In genomic region chr14:54881761-54882401, GRCh38 we compare ENCODE assay signal across 8 cellular contexts. TPM values are rescaled to one million over a fixed set of nuclear protein-coding genes. Genes with fewer than 3 reads are reported as not detected.
DNase-seq lines count a peak whose midpoint lies in the region; ATAC-seq, FAIRE-seq and TF ChIP-seq lines count a peak whose summit lies in the region.

No MANE protein-coding gene starts in this region.

- H3K4me3 ChIP-seq in GM23248 (peak overlapping the region; percentile 74), OCI-LY1 (ENCODE audit: low read depth, low read length, poor library complexity, severe bottlenecking) (peak overlapping the region; percentile 55), endocrine pancreas (ENCODE audit: control insufficient read depth, insufficient read depth, low read length) (peak overlapping the region; percentile 90), ovary (peak overlapping the region; percentile 22)

- H3F3A ChIP-seq in GM23248 (ENCODE audit: insufficient read depth) (peaks cover 11% of the 10 kb centered on the region; the same call in 1 of the 2 replicates), OCI-LY1 (ENCODE audit: insufficient read depth, low read length) (no peaks in the 10 kb centered on the region)

- H3K79me2 ChIP-seq in GM23248 (ENCODE audit: insufficient read depth) (no peaks in the 10 kb centered on the region), OCI-LY1 (ENCODE audit: insufficient read depth, low read length) (no peaks in the 10 kb centered on the region)

- H3K9ac ChIP-seq in GM23248, result peak overlapping the region; percentile 70
- H3K9ac ChIP-seq in OCI-LY1 (ENCODE audit: low read length), result peak overlapping the region; percentile 38
- peak overlapping the region; percentile 51 for H3K9ac ChIP-seq in endocrine pancreas (ENCODE audit: control insufficient read depth, insufficient read depth, low read length)

- TF ChIP-seq POLR2A in GM12891 (IDR thresholded peaks at IDR 0.05; ENCODE audit: low read depth, low read length) (peak; percentile 5; the same call in 1 of the 2 replicates), ovary (IDR thresholded peaks at IDR 0.05) (no peak)

- H3K9me3 ChIP-seq in GM23248 (ENCODE audit: low read depth) (no peaks in the 10 kb centered on the region), OCI-LY1 (ENCODE audit: low read length) (no peaks in the 10 kb centered on the region), endocrine pancreas (ENCODE audit: control insufficient read depth, low read length) (no peaks in the 10 kb centered on the region), ovary (no peaks in the 10 kb centered on the region)

- no peaks in the 10 kb centered on the region for H3K27me3 ChIP-seq in GM23248 (replicated peaks; ENCODE audit: insufficient read depth)
- no peaks in the 10 kb centered on the region for H3K27me3 ChIP-seq in OCI-LY1 (ENCODE audit: insufficient read depth, low read length)
- no peaks in the 10 kb centered on the region for H3K27me3 ChIP-seq in endocrine pancreas (ENCODE audit: control insufficient read depth, insufficient read depth, low read length)
- no peaks in the 10 kb centered on the region for H3K27me3 ChIP-seq in ovary

- no peak for TF ChIP-seq EP300 in ovary (IDR thresholded peaks at IDR 0.05)

- H3K9me2 ChIP-seq in GM23248 (ENCODE audit: insufficient read depth) (no peaks in the 10 kb centered on the region), OCI-LY1 (ENCODE audit: low read depth, low read length) (no peaks in the 10 kb centered on the region)

- 1 to 4% methylated on average over 5 of the region's 5 CpGs for WGBS in GM23248 (ENCODE audit: low coverage in 1 of 2, low lambda C conversion rate in 2 of 2, missing lambda C conversion rate in 2 of 2), 2 experiments
- WGBS in ovary, 3 donors, result 2 to 3% (median 3%) methylated on average over 5 of the region's 5 CpGs

- H3K36me3 ChIP-seq in GM23248 (ENCODE audit: low read depth), result no peaks in the 10 kb centered on the region
- H3K36me3 ChIP-seq in OCI-LY1 (ENCODE audit: insufficient read depth, low read length), result no peaks in the 10 kb centered on the region
- H3K36me3 ChIP-seq in endocrine pancreas (ENCODE audit: control insufficient read depth, insufficient read depth, low read length), result no peaks in the 10 kb centered on the region
- no peaks in the 10 kb centered on the region for H3K36me3 ChIP-seq in ovary

- H4K20me1 ChIP-seq in GM23248 (ENCODE audit: insufficient read depth) (no peaks in the 10 kb centered on the region), OCI-LY1 (ENCODE audit: insufficient read depth, low read length) (no peaks in the 10 kb centered on the region)

- H2AFZ ChIP-seq in GM23248, result peak overlapping the region; percentile 80
- peak overlapping the region; percentile 15 for H2AFZ ChIP-seq in OCI-LY1 (ENCODE audit: low read length)

- intact Hi-C loops in ovary (cut with DNase I), result no loop called here

- peak overlapping the region; percentile 66 for H3K27ac ChIP-seq in GM23248
- peak overlapping the region; percentile 55 for H3K27ac ChIP-seq in OCI-LY1 (ENCODE audit: low read depth, low read length, poor library complexity, severe bottlenecking)
- H3K27ac ChIP-seq in ovary, result peak overlapping the region in 1 of 2 donors; percentile 58

- H3K4me2 ChIP-seq in GM23248 (ENCODE audit: unreplicated experiment) (peak overlapping the region; percentile 78), OCI-LY1 (ENCODE audit: low read length) (peak overlapping the region; percentile 76)

- ATAC-seq in GM18870 (IDR thresholded peaks at IDR 0.05; ENCODE audit: unreplicated experiment), result no peak

- no peak for DNase-seq in GM12891 (ENCODE audit: insufficient read length, low spot score)
- DNase-seq in GM23248, result peak; percentile 76
- DNase-seq in ovary, result no peak
- DNase-seq in COLO668 (lab: John Stamatoyannopoulos, UW; ENCODE audit: unreplicated experiment), result no peak
- DNase-seq in amniotic stem cell (lab: John Stamatoyannopoulos, UW), result no peak

- no peak for TF ChIP-seq CTCF in OCI-LY1 (IDR thresholded peaks at IDR 0.05; ENCODE audit: low read length)
- no peak for TF ChIP-seq CTCF in ovary (IDR thresholded peaks at IDR 0.05)

- FAIRE-seq in GM12891 (lab: Jason Lieb, UNC), result no peak

- peaks cover 3% of the 10 kb centered on the region for H3K4me1 ChIP-seq in GM23248 (ENCODE audit: insufficient read depth)
- H3K4me1 ChIP-seq in OCI-LY1 (ENCODE audit: insufficient read depth, low read length, severe bottlenecking), result peaks cover 27% of the 10 kb centered on the region
- H3K4me1 ChIP-seq in endocrine pancreas (ENCODE audit: control insufficient read depth, insufficient read depth, low read length), result peaks cover 2% of the 10 kb centered on the region
- H3K4me1 ChIP-seq in ovary (ENCODE audit: insufficient read depth), result peaks cover 2% of the 10 kb centered on the region

- in situ Hi-C loops in GM23248 (cut with MboI), result no loop called here

TF ChIP-seq in GM12891, 5 proteins besides CTCF, POLR2A, EP300 and RAD21:
- TF ChIP-seq TAF1 (IDR thresholded peaks at IDR 0.05; ENCODE audit: low read depth, low read length), result no peak
- no peak for TF ChIP-seq SPI1 (IDR thresholded peaks at IDR 0.05; ENCODE audit: low read depth, low read length)
- TF ChIP-seq POLR2AphosphoS5 (IDR thresholded peaks at IDR 0.05; ENCODE audit: low read depth, low read length), result no peak
- TF ChIP-seq PAX5 (IDR thresholded peaks at IDR 0.05; ENCODE audit: insufficient read depth, low read length, severe bottlenecking), result no peak
- TF ChIP-seq POU2F2 (IDR thresholded peaks at IDR 0.05; ENCODE audit: low read depth, low read length), result no peak

RNA-seq across cellular contexts. Expression of gene GCH1, which starts 20.7 kb away (rescaled TPM):
- polyA plus RNA-seq in GM12891 (2012; ENCODE audit: low read depth, missing spikeins), result 13.7 TPM
- total RNA-seq in GM23248 (2014; rRNA removed; shearing (Covaris generic)), result 3.9 and 7.3 TPM in 2 replicates
- polyA plus RNA-seq in GM23248 (2016; fragmentation: Nextera tagmentation; extraction: Ambion mirVana) (3.1 and 4.2 TPM in 2 replicates), ovary (1 to 10 TPM; 2.0 to 3.6 TPM)
- total RNA-seq in ovary, result 10 to 100 TPM in 1 of 7 donors, 1 to 10 TPM in 5, under 1 TPM in 1; 0.71 to 13.2 (median 2.6) TPM

Comparison
In these comparisons a context has a peak if more than half of its experiments do, and no peak if none do; other contexts are left out.
1. H3K4me3 ChIP-seq: peak in every context shown above with its lines; median percentile 90 in endocrine pancreas; 74 in GM23248; 55 in OCI-LY1; 22 in ovary.